12 cellular contexts compared by ENCODE assay signal in genomic region chr10:79100761-79101160, GRCh38. TPM values are rescaled to one million over a fixed set of nuclear protein-coding genes. Genes with fewer than 3 reads are reported as not detected.
DNase-seq lines count a peak whose midpoint lies in the region; ATAC-seq and TF ChIP-seq lines count a peak whose summit lies in the region.
"Had no signal": no experiment of that assay in that cellular context is flagged by ENCODE, and none has a peak within 500 bp of the region (broad histone marks: within the 10 kb centered on the region; RNA-seq: fewer than 3 reads in every experiment).

No MANE protein-coding gene starts in this region.

- TF ChIP-seq CTCF in heart left ventricle (IDR thresholded peaks at IDR 0.05) (no peak), WTC11 (IDR thresholded peaks at IDR 0.05) (no peak), type B pancreatic cell (conservative IDR thresholded peaks at IDR 0.05) (no peak)

- H3K4me3 Mint-ChIP-seq in WTC11 (no peak overlapping the region), naive B cell (peak overlapping the region in 3 of 8 donors; percentile 8 to 67 (median 22)), type B pancreatic cell (peak overlapping the region; percentile 33)
- no peak overlapping the region for H3K4me3 Mint-ChIP-seq in activated T-cell treated with anti-CD3 and anti-CD28 coated beads, Interleukin-2, amount 50 U/mL, for 4 hours
- H3K4me3 Mint-ChIP-seq: T-helper 2 cell treated with Interferon-gamma antibody and Interleukin-4, amounts not matched to agents 5 μg/mL and 100 μg/mL, for 36 hours had no signal

- H3K36me3 ChIP-seq in heart left ventricle, result no peaks in the 10 kb centered on the region

- no peak for ATAC-seq in heart left ventricle
- no peak for ATAC-seq in left cardiac atrium
- ATAC-seq in WTC11, result no peak
- no peak for ATAC-seq in naive B cell (ENCODE audit: low read depth in 2 of 2)
- ATAC-seq in HG02763 (IDR thresholded peaks at IDR 0.05; ENCODE audit: unreplicated experiment), result no peak
- ATAC-seq in activated T-cell treated with anti-CD3 and anti-CD28 coated beads, Interleukin-2, amount 50 U/mL, for 4 hours, result no peak

- no peak for DNase-seq in heart left ventricle
- no peak for DNase-seq in left cardiac atrium
- no peak for DNase-seq in WTC11 (ENCODE audit: low spot score)
- no peak for DNase-seq in naive B cell
- DNase-seq in type B pancreatic cell (ENCODE audit: extremely low spot score, unreplicated experiment), result no peak
- no peak for DNase-seq in NCI-H1417 treated with DMSO at 0.1 percent for 48 hours (lab: John Stamatoyannopoulos, UW)
- no peak for DNase-seq in activated T-cell treated with anti-CD3 and anti-CD28 coated beads, Interleukin-2, amount 50 U/mL, for 4 hours
- DNase-seq: activated CD4-positive, alpha-beta T cell treated with anti-CD3 and anti-CD28 coated beads, Interleukin-2, amount 50 U/mL, for 4 hours; activated effector memory CD4-positive, alpha-beta T cell treated with anti-CD3 and anti-CD28 coated beads, Interleukin-2, amount 50 U/mL, for 16 hours had no signal

- WGBS in heart left ventricle, 4 donors, result 36 to 54% (median 47%) methylated on average over 5 of the region's 5 CpGs

- POLR2A ChIA-PET in WTC11 (lab: Charles Lee), result no interaction called here

- intact Hi-C loops in heart left ventricle (cut with DNase I), result no loop called here
- intact Hi-C loops in left cardiac atrium (cut with DNase I), result no loop called here

- CTCF ChIA-PET in WTC11 (lab: Charles Lee), result interaction anchor here (1.5 kb wide), 1 partner anchor 97 kb away, joined by 5 read pairs; no protein-coding TSS in a partner anchor

- H3K9me3 Mint-ChIP-seq in WTC11 (no peaks in the 10 kb centered on the region), naive B cell (peaks cover 0 to 2% (median 0%) of the 10 kb centered on the region in 7 donors), type B pancreatic cell (no peaks in the 10 kb centered on the region)
- H3K9me3 Mint-ChIP-seq in activated T-cell treated with anti-CD3 and anti-CD28 coated beads, Interleukin-2, amount 50 U/mL, for 4 hours, result no peaks in the 10 kb centered on the region
- H3K9me3 Mint-ChIP-seq: T-helper 2 cell treated with Interferon-gamma antibody and Interleukin-4, amounts not matched to agents 5 μg/mL and 100 μg/mL, for 36 hours had no signal

- H3K4me1 Mint-ChIP-seq in WTC11 (peaks cover 72% of the 10 kb centered on the region), naive B cell (peaks cover 44 to 56% (median 47%) of the 10 kb centered on the region in 3 donors), type B pancreatic cell (ENCODE audit: unreplicated experiment) (peaks cover 58% of the 10 kb centered on the region)
- peaks cover 68% of the 10 kb centered on the region for H3K4me1 Mint-ChIP-seq in activated T-cell treated with anti-CD3 and anti-CD28 coated beads, Interleukin-2, amount 50 U/mL, for 4 hours (ENCODE audit: low read depth)

- TF ChIP-seq POLR2A in heart left ventricle (IDR thresholded peaks at IDR 0.05), result no peak

- no peak overlapping the region for H3K4me3 ChIP-seq in heart left ventricle
- H3K4me3 ChIP-seq: skin epidermis had no signal

- no peaks in the 10 kb centered on the region for H3K27me3 ChIP-seq in heart left ventricle

- no peaks in the 10 kb centered on the region for H3K9me3 ChIP-seq in heart left ventricle

- peak overlapping the region; percentile 65 for H3K27ac Mint-ChIP-seq in WTC11
- peak overlapping the region in 4 of 6 donors; percentile 2 to 78 (median 42) for H3K27ac Mint-ChIP-seq in naive B cell
- H3K27ac Mint-ChIP-seq in type B pancreatic cell, result peak overlapping the region; percentile 71
- H3K27ac Mint-ChIP-seq: T-helper 2 cell treated with Interferon-gamma antibody and Interleukin-4, amounts not matched to agents 5 μg/mL and 100 μg/mL, for 36 hours had no signal

- H3K27ac ChIP-seq in heart left ventricle, result peak overlapping the region in 10 of 12 donors; percentile 32 to 94 (median 80)

- H3K4me1 ChIP-seq in heart left ventricle, result peaks cover 49 to 100% (median 96%) of the 10 kb centered on the region in 12 donors

- no peaks in the 10 kb centered on the region for H3K36me3 Mint-ChIP-seq in WTC11
- no peaks in the 10 kb centered on the region for H3K36me3 Mint-ChIP-seq in naive B cell
- H3K36me3 Mint-ChIP-seq in type B pancreatic cell, result peaks cover 4% of the 10 kb centered on the region
- no peaks in the 10 kb centered on the region for H3K36me3 Mint-ChIP-seq in activated T-cell treated with anti-CD3 and anti-CD28 coated beads, Interleukin-2, amount 50 U/mL, for 4 hours (ENCODE audit: insufficient read depth)

- H3K27me3 Mint-ChIP-seq in WTC11 (ENCODE audit: low read depth) (no peaks in the 10 kb centered on the region), naive B cell (peaks cover 33 to 57% (median 50%) of the 10 kb centered on the region in 3 donors), type B pancreatic cell (no peaks in the 10 kb centered on the region)
- no peaks in the 10 kb centered on the region for H3K27me3 Mint-ChIP-seq in activated T-cell treated with anti-CD3 and anti-CD28 coated beads, Interleukin-2, amount 50 U/mL, for 4 hours (ENCODE audit: low read depth)

TF ChIP-seq in WTC11, 78 proteins besides CTCF, POLR2A, EP300 and RAD21:
- TF ChIP-seq HMGXB4 (CRISPR knock-in tag; IDR thresholded peaks at IDR 0.05), result no peak

RNA-seq across cellular contexts. Expression of gene ZMIZ1, which starts 32.0 kb away (rescaled TPM):
- total RNA-seq in heart left ventricle, result 10 to 100 TPM; 39.8 to 75.4 (median 50.5) TPM
- 10 to 100 TPM; 19.7 to 45.7 TPM for polyA plus RNA-seq in heart left ventricle
- 10 to 100 TPM; 51.4 to 58.0 TPM for total RNA-seq in left cardiac atrium
- total RNA-seq in WTC11 (2021), result 34.3 to 44.4 TPM (median 35.2 TPM) in 3 replicates
- polyA plus RNA-seq in naive B cell (ENCODE audit: low read depth in 6 of 6), result 1 to 10 TPM in 3 of 6 donors, under 1 TPM in 3; 0.11 to 2.9 (median 1.5) TPM
- total RNA-seq in type B pancreatic cell (ENCODE audit: low replicate concordance), result 62.2 and 102 TPM in 2 replicates
- 10 to 100 TPM; 17.7 to 21.0 (median 18.0) TPM for total RNA-seq in activated T-cell treated with anti-CD3 and anti-CD28 coated beads, Interleukin-2, amount 50 U/mL, for 4 hours
